Comparison of ENCODE assay signal across 2 cellular contexts in genomic region chr3:151808926-151809325, GRCh38. TPM values are rescaled to one million over a fixed set of nuclear protein-coding genes. Genes with fewer than 3 reads are reported as not detected.
"Had no signal": no experiment of that assay in that cellular context is flagged by ENCODE, and none has a peak within 500 bp of the region (broad histone marks: within the 10 kb centered on the region; RNA-seq: fewer than 3 reads in every experiment).

No MANE protein-coding gene starts in this region.

RNA-seq across cellular contexts. Expression of gene AADAC, which starts 5.0 kb away (rescaled TPM):
- total RNA-seq: OCI-LY7, Right ventricle myocardium inferior had no signal
